ENCODE assay signal across 1 cellular context in the genomic region with DNA sequence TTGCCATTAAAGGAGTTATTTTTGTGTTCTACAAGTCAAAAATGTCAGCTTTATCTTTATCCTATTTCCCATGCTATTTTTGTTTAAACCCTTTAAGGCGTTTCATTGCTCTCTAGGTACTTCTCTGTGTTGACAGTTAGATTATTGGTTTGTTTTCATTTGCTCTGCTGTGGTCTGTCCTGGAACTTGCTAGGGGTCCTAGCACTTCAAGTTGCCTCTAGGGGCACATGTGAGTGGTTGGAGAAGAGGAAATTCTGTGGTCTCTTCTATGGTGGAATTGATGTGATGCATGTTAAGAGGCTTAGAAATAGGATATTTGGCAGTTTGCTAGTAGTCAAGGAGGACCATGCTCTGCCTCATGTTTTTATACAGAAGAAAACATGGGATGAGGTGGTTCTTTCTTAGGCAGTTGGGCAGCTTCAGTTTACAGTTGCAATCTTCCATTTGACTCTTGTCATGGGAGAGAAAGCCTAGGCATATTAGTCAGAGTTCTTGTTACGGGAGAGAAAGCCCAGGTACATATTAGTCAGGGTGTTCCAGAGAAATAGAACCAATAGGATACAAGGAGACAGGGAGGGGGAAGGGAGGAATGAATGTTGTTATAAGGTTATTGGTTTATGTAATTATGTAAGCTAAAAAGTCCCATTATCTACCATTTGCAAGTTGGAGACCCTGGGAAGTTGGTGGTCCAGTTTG.
TF ChIP-seq lines count a peak whose summit lies in the region.

No MANE protein-coding gene starts in this region.

TF ChIP-seq in GM23338, 12 proteins besides CTCF, POLR2A, EP300 and RAD21:
- TF ChIP-seq, protein P1, sequence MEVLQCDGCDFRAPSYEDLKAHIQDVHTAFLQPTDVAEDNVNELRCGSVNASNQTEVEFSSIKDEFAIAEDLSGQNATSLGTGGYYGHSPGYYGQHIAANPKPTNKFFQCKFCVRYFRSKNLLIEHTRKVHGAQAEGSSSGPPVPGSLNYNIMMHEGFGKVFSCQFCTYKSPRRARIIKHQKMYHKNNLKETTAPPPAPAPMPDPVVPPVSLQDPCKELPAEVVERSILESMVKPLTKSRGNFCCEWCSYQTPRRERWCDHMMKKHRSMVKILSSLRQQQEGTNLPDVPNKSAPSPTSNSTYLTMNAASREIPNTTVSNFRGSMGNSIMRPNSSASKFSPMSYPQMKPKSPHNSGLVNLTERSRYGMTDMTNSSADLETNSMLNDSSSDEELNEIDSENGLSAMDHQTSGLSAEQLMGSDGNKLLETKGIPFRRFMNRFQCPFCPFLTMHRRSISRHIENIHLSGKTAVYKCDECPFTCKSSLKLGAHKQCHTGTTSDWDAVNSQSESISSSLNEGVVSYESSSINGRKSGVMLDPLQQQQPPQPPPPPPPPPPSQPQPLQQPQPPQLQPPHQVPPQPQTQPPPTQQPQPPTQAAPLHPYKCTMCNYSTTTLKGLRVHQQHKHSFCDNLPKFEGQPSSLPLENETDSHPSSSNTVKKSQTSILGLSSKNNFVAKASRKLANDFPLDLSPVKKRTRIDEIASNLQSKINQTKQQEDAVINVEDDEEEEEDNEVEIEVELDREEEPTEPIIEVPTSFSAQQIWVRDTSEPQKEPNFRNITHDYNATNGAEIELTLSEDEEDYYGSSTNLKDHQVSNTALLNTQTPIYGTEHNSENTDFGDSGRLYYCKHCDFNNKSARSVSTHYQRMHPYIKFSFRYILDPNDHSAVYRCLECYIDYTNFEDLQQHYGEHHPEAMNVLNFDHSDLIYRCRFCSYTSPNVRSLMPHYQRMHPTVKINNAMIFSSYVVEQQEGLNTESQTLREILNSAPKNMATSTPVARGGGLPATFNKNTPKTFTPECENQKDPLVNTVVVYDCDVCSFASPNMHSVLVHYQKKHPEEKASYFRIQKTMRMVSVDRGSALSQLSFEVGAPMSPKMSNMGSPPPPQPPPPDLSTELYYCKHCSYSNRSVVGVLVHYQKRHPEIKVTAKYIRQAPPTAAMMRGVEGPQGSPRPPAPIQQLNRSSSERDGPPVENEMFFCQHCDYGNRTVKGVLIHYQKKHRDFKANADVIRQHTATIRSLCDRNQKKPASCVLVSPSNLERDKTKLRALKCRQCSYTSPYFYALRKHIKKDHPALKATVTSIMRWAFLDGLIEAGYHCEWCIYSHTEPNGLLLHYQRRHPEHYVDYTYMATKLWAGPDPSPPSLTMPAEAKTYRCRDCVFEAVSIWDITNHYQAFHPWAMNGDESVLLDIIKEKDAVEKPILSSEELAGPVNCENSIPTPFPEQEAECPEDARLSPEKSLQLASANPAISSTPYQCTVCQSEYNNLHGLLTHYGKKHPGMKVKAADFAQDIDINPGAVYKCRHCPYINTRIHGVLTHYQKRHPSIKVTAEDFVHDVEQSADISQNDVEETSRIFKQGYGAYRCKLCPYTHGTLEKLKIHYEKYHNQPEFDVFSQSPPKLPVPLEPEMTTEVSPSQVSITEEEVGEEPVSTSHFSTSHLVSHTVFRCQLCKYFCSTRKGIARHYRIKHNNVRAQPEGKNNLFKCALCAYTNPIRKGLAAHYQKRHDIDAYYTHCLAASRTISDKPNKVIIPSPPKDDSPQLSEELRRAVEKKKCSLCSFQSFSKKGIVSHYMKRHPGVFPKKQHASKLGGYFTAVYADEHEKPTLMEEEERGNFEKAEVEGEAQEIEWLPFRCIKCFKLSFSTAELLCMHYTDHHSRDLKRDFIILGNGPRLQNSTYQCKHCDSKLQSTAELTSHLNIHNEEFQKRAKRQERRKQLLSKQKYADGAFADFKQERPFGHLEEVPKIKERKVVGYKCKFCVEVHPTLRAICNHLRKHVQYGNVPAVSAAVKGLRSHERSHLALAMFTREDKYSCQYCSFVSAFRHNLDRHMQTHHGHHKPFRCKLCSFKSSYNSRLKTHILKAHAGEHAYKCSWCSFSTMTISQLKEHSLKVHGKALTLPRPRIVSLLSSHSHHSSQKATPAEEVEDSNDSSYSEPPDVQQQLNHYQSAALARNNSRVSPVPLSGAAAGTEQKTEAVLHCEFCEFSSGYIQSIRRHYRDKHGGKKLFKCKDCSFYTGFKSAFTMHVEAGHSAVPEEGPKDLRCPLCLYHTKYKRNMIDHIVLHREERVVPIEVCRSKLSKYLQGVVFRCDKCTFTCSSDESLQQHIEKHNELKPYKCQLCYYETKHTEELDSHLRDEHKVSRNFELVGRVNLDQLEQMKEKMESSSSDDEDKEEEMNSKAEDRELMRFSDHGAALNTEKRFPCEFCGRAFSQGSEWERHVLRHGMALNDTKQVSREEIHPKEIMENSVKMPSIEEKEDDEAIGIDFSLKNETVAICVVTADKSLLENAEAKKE (CRISPR knock-in tag; IDR thresholded peaks at IDR 0.05): no peak
- no peak for TF ChIP-seq NANOG (IDR thresholded peaks at IDR 0.05; ENCODE audit: borderline replicate concordance)
- TF ChIP-seq, protein P2, sequence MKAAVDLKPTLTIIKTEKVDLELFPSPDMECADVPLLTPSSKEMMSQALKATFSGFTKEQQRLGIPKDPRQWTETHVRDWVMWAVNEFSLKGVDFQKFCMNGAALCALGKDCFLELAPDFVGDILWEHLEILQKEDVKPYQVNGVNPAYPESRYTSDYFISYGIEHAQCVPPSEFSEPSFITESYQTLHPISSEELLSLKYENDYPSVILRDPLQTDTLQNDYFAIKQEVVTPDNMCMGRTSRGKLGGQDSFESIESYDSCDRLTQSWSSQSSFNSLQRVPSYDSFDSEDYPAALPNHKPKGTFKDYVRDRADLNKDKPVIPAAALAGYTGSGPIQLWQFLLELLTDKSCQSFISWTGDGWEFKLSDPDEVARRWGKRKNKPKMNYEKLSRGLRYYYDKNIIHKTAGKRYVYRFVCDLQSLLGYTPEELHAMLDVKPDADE (IDR thresholded peaks at IDR 0.05): no peak
- TF ChIP-seq EZH2 (IDR thresholded peaks at IDR 0.05; ENCODE audit: low read depth, unreplicated experiment): no peak
- no peak for TF ChIP-seq CREB1 (CRISPR knock-in tag; IDR thresholded peaks at IDR 0.05; ENCODE audit: low read depth)
- TF ChIP-seq POLR2AphosphoS5 (IDR thresholded peaks at IDR 0.05; ENCODE audit: low read depth): no peak
- TF ChIP-seq STAT1 (IDR thresholded peaks at IDR 0.05; ENCODE audit: unreplicated experiment): no peak
- no peak for TF ChIP-seq ZNF114 (CRISPR knock-in tag; IDR thresholded peaks at IDR 0.05)
- no peak for TF ChIP-seq JUNB (IDR thresholded peaks at IDR 0.05; ENCODE audit: unreplicated experiment)
- no peak for TF ChIP-seq ZNF331 (CRISPR knock-in tag; IDR thresholded peaks at IDR 0.05; ENCODE audit: low read depth)
- TF ChIP-seq, protein P3, sequence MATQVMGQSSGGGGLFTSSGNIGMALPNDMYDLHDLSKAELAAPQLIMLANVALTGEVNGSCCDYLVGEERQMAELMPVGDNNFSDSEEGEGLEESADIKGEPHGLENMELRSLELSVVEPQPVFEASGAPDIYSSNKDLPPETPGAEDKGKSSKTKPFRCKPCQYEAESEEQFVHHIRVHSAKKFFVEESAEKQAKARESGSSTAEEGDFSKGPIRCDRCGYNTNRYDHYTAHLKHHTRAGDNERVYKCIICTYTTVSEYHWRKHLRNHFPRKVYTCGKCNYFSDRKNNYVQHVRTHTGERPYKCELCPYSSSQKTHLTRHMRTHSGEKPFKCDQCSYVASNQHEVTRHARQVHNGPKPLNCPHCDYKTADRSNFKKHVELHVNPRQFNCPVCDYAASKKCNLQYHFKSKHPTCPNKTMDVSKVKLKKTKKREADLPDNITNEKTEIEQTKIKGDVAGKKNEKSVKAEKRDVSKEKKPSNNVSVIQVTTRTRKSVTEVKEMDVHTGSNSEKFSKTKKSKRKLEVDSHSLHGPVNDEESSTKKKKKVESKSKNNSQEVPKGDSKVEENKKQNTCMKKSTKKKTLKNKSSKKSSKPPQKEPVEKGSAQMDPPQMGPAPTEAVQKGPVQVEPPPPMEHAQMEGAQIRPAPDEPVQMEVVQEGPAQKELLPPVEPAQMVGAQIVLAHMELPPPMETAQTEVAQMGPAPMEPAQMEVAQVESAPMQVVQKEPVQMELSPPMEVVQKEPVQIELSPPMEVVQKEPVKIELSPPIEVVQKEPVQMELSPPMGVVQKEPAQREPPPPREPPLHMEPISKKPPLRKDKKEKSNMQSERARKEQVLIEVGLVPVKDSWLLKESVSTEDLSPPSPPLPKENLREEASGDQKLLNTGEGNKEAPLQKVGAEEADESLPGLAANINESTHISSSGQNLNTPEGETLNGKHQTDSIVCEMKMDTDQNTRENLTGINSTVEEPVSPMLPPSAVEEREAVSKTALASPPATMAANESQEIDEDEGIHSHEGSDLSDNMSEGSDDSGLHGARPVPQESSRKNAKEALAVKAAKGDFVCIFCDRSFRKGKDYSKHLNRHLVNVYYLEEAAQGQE (IDR thresholded peaks at IDR 0.05; ENCODE audit: unreplicated experiment): no peak
- TF ChIP-seq EZH2phosphoT487 (IDR thresholded peaks at IDR 0.05; ENCODE audit: unreplicated experiment): no peak
